In the genomic region with DNA sequence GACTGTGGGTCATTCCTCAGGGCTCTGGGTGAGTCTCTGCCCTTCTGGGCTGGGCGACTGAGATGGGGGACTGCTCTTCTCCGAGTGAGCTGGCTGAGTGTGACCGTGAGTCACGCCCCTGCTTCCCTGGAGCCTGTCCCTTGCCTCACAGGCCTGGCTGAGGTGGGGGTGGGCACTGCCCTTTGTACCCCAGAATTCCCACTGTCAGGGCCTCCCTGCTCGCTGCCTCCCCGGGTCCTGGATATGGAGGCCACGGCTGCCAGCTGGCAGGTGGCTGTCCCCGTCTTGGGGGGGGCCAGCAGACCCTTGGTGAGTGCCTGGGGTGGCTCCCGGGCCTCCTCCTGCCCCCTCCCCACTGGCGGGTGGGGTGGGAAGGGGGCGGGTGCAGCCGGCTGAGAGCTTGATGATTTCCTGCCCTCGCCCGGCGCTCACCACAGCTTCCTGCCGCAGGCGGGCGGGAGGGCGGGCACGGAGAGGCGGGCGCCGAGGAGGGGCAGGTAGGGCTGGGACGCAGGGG, we compare ENCODE assay signal across 8 cellular contexts. TPM values are rescaled to one million over a fixed set of nuclear protein-coding genes. Genes with fewer than 3 reads are reported as not detected.
DNase-seq lines count a peak whose midpoint lies in the region; ATAC-seq and TF ChIP-seq lines count a peak whose summit lies in the region.

A gene with protein sequence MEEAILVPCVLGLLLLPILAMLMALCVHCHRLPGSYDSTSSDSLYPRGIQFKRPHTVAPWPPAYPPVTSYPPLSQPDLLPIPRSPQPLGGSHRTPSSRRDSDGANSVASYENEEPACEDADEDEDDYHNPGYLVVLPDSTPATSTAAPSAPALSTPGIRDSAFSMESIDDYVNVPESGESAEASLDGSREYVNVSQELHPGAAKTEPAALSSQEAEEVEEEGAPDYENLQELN (plus strand): TSS at position 434 of the 517 bp plus-strand sequence. CDS start 366 bp downstream, outside the sequence.

- intact Hi-C loops in posterior vena cava (cut with DNase I), result no loop called here

- H3K27me3 Mint-ChIP-seq in T-helper 17 cell (no peaks in the 10 kb centered on the region), glutamatergic neuron (ENCODE audit: unreplicated experiment) (peaks cover 3% of the 10 kb centered on the region)
- no peaks in the 10 kb centered on the region for H3K27me3 Mint-ChIP-seq in activated naive CD8-positive, alpha-beta T cell treated with anti-CD3 and anti-CD28 coated beads for 36 hours

- no peak within 1 kb of the TSS for H3K4me2 ChIP-seq in GM23248 (ENCODE audit: unreplicated experiment)

- H3K36me3 ChIP-seq in GM23248 (ENCODE audit: low read depth) (peaks cover 18% of the 10 kb centered on the region), brain microvascular endothelial cell (replicated peaks) (peaks cover 63% of the 10 kb centered on the region)

- in situ Hi-C loops in GM23248 (cut with MboI), result no loop called here
- in situ Hi-C loops in brain microvascular endothelial cell (cut with HindIII; ENCODE audit: low pct_ligation_motif_present, low sequenced_read_pairs), result no loop called here

- H3K36me3 Mint-ChIP-seq in T-helper 17 cell (ENCODE audit: low read depth) (peaks cover 24% of the 10 kb centered on the region), glutamatergic neuron (ENCODE audit: unreplicated experiment) (peaks cover 7% of the 10 kb centered on the region)
- peaks cover 81% of the 10 kb centered on the region for H3K36me3 Mint-ChIP-seq in activated naive CD8-positive, alpha-beta T cell treated with anti-CD3 and anti-CD28 coated beads for 36 hours

- H3K9me3 ChIP-seq in GM23248 (ENCODE audit: low read depth) (no peaks in the 10 kb centered on the region), T-helper 17 cell (ENCODE audit: control insufficient read depth, low read length, poor library complexity, severe bottlenecking) (no peaks in the 10 kb centered on the region)

- H3K27ac Mint-ChIP-seq in T-helper 17 cell, result peak within 1 kb of the TSS; percentile 92
- peak within 1 kb of the TSS; percentile 92 for H3K27ac Mint-ChIP-seq in activated naive CD8-positive, alpha-beta T cell treated with anti-CD3 and anti-CD28 coated beads for 36 hours
- no peak within 1 kb of the TSS for H3K27ac Mint-ChIP-seq in glutamatergic neuron (ENCODE audit: unreplicated experiment)

- no peaks in the 10 kb centered on the region for H3K4me1 ChIP-seq in GM23248 (ENCODE audit: insufficient read depth)

- H3K4me1 Mint-ChIP-seq in T-helper 17 cell (peaks cover 43% of the 10 kb centered on the region), glutamatergic neuron (ENCODE audit: low read depth, unreplicated experiment) (no peaks in the 10 kb centered on the region)
- H3K4me1 Mint-ChIP-seq in activated naive CD8-positive, alpha-beta T cell treated with anti-CD3 and anti-CD28 coated beads for 36 hours, result peaks cover 33% of the 10 kb centered on the region

- ATAC-seq in T-helper 17 cell, result peak; percentile 84

- H3K4me3 ChIP-seq in GM23248, result no peak within 1 kb of the TSS
- no peak within 1 kb of the TSS for H3K4me3 ChIP-seq in brain microvascular endothelial cell (ENCODE audit: low read depth, low read length)

- no peak within 1 kb of the TSS for H3K27ac ChIP-seq in GM23248
- H3K27ac ChIP-seq in brain microvascular endothelial cell, result no peak within 1 kb of the TSS

- H3K79me2 ChIP-seq in GM23248 (ENCODE audit: insufficient read depth), result no peaks in the 10 kb centered on the region

- WGBS in GM23248 (ENCODE audit: low coverage in 1 of 2, low lambda C conversion rate in 2 of 2, missing lambda C conversion rate in 2 of 2), 2 experiments, result 80 to 87% methylated on average over 8 to 24 of the region's 24 CpGs

- H3K4me3 Mint-ChIP-seq in T-helper 17 cell (peak within 1 kb of the TSS; percentile 98), glutamatergic neuron (ENCODE audit: unreplicated experiment) (no peak within 1 kb of the TSS)
- H3K4me3 Mint-ChIP-seq in activated naive CD8-positive, alpha-beta T cell treated with anti-CD3 and anti-CD28 coated beads for 36 hours, result peak within 1 kb of the TSS; percentile 100

- peaks cover 10% of the 10 kb centered on the region for H3K9me3 Mint-ChIP-seq in activated naive CD8-positive, alpha-beta T cell treated with anti-CD3 and anti-CD28 coated beads for 36 hours
- H3K9me3 Mint-ChIP-seq in glutamatergic neuron (ENCODE audit: unreplicated experiment), result peaks cover 6% of the 10 kb centered on the region

- H4K20me1 ChIP-seq in GM23248 (ENCODE audit: insufficient read depth), result no peaks in the 10 kb centered on the region

- TF ChIP-seq CTCF in brain microvascular endothelial cell (IDR thresholded peaks at IDR 0.05; ENCODE audit: low read depth, low read length, missing control alignments) (no peak), glutamatergic neuron (IDR thresholded peaks at IDR 0.05; ENCODE audit: partially characterized antibody, unreplicated experiment) (no peak)

- DNase-seq in GM23248 (peak; percentile 33), T-helper 17 cell (peak; percentile 64 to 74 (median 67)), brain microvascular endothelial cell (no peak), middle frontal gyrus (ENCODE audit: extremely low spot score, low spot score) (no peak), glutamatergic neuron (no peak), posterior vena cava (ENCODE audit: low spot score) (no peak)
- peak; percentile 76 for DNase-seq in activated naive CD8-positive, alpha-beta T cell treated with anti-CD3 and anti-CD28 coated beads for 36 hours
- DNase-seq in stimulated activated CD4-positive, alpha-beta T cell treated with anti-CD3 and anti-CD28 coated beads, Interleukin-1b, Interleukin-23, amount 100 ng/mL, for 4 hours (ENCODE audit: low read depth in 2 of 2), result peak; percentile 69 to 71

- no peaks in the 10 kb centered on the region for H3F3A ChIP-seq in GM23248 (ENCODE audit: insufficient read depth)

- H3K27me3 ChIP-seq in GM23248 (replicated peaks; ENCODE audit: insufficient read depth) (no peaks in the 10 kb centered on the region), brain microvascular endothelial cell (replicated peaks) (no peaks in the 10 kb centered on the region)

- H3K9me2 ChIP-seq in GM23248 (ENCODE audit: insufficient read depth), result no peaks in the 10 kb centered on the region

- no peak within 1 kb of the TSS for H3K9ac ChIP-seq in GM23248

- H2AFZ ChIP-seq in GM23248, result no peak within 1 kb of the TSS

RNA-seq across cellular contexts. Expression of the gene that starts here (rescaled TPM):
- 2.4 and 2.9 TPM in 2 replicates for total RNA-seq in GM23248 (2014; rRNA removed; shearing (Covaris generic))
- polyA plus RNA-seq in GM23248 (2016; fragmentation: Nextera tagmentation; extraction: Ambion mirVana), result 2.3 and 2.4 TPM in 2 replicates
- total RNA-seq in T-helper 17 cell, result 100 to 1,000 TPM; 191 to 193 TPM
- total RNA-seq in activated naive CD8-positive, alpha-beta T cell treated with anti-CD3 and anti-CD28 coated beads for 36 hours, result 100 to 1,000 TPM; 159 to 175 TPM
- 8.3 TPM for total RNA-seq in glutamatergic neuron (ENCODE audit: unreplicated experiment)
- 10 to 100 TPM in 1 of 2 donors, 1 to 10 TPM in 1; 9.7 to 11.4 TPM for total RNA-seq in posterior vena cava

Comparison
In these comparisons a context has a peak if more than half of its experiments do, and no peak if none do; other contexts are left out.
1. RNA of the gene that starts here (total RNA-seq): 191 to 193 TPM in T-helper 17 cell and 159 to 175 TPM in activated naive CD8-positive, alpha-beta T cell treated with anti-CD3 and anti-CD28 coated beads for 36 hours; 9.7 to 11.4 TPM in posterior vena cava, 8.3 TPM in glutamatergic neuron (single experiment) and 2.4 to 2.9 TPM in GM23248; every median in the first group is over 10 times any median in the second.
2. DNase-seq: peak in GM23248 (single experiment), T-helper 17 cell (3 of 3), activated naive CD8-positive, alpha-beta T cell treated with anti-CD3 and anti-CD28 coated beads for 36 hours (single experiment) and stimulated activated CD4-positive, alpha-beta T cell treated with anti-CD3 and anti-CD28 coated beads, Interleukin-1b, Interleukin-23, amount 100 ng/mL, for 4 hours (2 of 2); none in brain microvascular endothelial cell (single experiment), middle frontal gyrus (single experiment), glutamatergic neuron (single experiment) and posterior vena cava (single experiment).